Comparison of ENCODE assay signal across 1 cellular context in genomic region chr19:45920458-45920857, GRCh38.
TF ChIP-seq lines count a peak whose summit lies in the region.

No MANE protein-coding gene starts in this region.

TF ChIP-seq in HepG2, 621 proteins besides CTCF, POLR2A, EP300 and RAD21:
- TF ChIP-seq MXD3 (CRISPR knock-in tag; IDR thresholded peaks at IDR 0.05) (0 out of 2 replicates have a peak, but pooled peaks have one; percentile 3), PRDM4 (CRISPR knock-in tag; IDR thresholded peaks at IDR 0.05; ENCODE audit: borderline replicate concordance) (no peak)
